1 cellular context compared by ENCODE assay signal in the genomic region with DNA sequence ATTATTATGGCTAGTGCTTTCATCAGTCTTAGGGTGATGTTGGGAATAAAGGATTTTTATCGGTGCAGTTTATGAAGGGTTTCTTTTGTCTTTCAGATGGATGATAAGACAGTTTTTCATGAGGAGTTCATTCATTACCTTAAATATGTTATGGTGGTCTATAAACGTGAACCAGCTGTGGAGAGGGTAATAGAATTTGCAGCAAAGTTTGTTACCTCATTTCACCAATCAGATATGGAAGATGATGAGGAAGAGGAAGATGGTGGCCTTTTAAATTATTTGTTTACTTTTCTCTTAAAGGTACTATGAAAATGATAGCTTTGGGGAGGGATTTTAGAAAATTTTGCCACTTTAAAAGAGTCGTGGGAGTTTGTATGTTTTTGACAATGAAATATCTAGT.
TF ChIP-seq lines count a peak whose summit lies in the region.

No MANE protein-coding gene starts in this region.

TF ChIP-seq in GM12878, 131 proteins besides CTCF, POLR2A, EP300 and RAD21:
- TF ChIP-seq IKZF2 (IDR thresholded peaks at IDR 0.05): no peak
- no peak for TF ChIP-seq MXI1 (IDR thresholded peaks at IDR 0.05; ENCODE audit: low read depth, low read length)
- no peak for TF ChIP-seq TAF1 (IDR thresholded peaks at IDR 0.05; ENCODE audit: borderline replicate concordance, low read depth, low read length)
- TF ChIP-seq, protein P1, sequence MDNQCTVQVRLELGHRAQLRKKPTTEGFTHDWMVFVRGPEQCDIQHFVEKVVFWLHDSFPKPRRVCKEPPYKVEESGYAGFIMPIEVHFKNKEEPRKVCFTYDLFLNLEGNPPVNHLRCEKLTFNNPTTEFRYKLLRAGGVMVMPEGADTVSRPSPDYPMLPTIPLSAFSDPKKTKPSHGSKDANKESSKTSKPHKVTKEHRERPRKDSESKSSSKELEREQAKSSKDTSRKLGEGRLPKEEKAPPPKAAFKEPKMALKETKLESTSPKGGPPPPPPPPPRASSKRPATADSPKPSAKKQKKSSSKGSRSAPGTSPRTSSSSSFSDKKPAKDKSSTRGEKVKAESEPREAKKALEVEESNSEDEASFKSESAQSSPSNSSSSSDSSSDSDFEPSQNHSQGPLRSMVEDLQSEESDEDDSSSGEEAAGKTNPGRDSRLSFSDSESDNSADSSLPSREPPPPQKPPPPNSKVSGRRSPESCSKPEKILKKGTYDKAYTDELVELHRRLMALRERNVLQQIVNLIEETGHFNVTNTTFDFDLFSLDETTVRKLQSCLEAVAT (IDR thresholded peaks at IDR 0.05): no peak
- TF ChIP-seq HCFC1 (IDR thresholded peaks at IDR 0.05; ENCODE audit: low read length): no peak
- no peak for TF ChIP-seq ZNF622 (IDR thresholded peaks at IDR 0.05)
- TF ChIP-seq RAD51 (IDR thresholded peaks at IDR 0.05): no peak
- TF ChIP-seq ZNF274 (IDR thresholded peaks at IDR 0.05; ENCODE audit: insufficient read depth, insufficient read length): no peak
- no peak for TF ChIP-seq HDAC2 (IDR thresholded peaks at IDR 0.05)
- no peak for TF ChIP-seq YY1 (IDR thresholded peaks at IDR 0.05; ENCODE audit: low read depth, low read length)
- TF ChIP-seq TARDBP (IDR thresholded peaks at IDR 0.05; ENCODE audit: borderline replicate concordance): no peak
- no peak for TF ChIP-seq PAX5 (IDR thresholded peaks at IDR 0.05; ENCODE audit: borderline replicate concordance, low read depth, low read length)
- no peak for TF ChIP-seq POLR2AphosphoS2 (IDR thresholded peaks at IDR 0.05; ENCODE audit: low read depth, low read length)
- TF ChIP-seq NBN (IDR thresholded peaks at IDR 0.05): no peak
- TF ChIP-seq ZNF207 (IDR thresholded peaks at IDR 0.05; ENCODE audit: borderline replicate concordance): no peak
